In the genomic region with DNA sequence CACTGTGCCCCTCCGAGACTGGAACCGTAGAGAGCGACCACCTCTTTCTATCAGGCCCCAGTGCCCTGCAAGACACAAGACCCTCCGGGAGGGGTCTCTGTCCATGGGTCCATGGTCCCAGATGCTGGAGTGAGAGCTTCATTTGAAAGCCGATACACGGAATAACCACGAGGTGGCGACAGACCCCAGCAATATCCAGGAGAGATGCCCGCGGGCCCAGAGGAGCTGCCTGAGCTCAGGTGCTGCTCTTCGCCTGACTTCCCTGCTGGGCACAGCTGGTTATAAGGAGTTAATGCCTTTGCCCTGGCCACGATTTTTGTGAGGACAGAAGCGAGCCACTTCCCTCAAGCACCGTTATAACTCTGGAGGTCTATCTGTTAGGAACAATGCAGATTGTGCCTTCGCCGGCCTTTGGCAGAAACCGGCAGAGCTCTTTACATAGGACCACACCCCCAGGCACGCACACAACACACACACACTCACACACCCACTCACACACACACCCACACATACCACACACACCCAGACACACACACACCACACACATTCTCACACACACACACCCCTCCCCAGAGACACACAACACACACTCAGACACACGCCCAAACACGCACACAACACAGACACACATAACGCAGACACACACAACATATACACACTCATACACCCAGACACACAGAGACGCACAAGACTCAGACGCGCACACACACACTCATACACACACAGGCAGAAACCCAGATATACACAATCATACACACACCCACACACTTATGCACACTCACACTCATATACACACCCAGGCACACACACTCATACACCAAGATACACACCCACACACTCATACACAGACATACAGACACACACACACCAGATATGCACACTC, we compare ENCODE assay signal across 8 cellular contexts.
DNase-seq lines count a peak whose midpoint lies in the region; ATAC-seq and TF ChIP-seq lines count a peak whose summit lies in the region.

No MANE protein-coding gene starts in this region.

- no peaks in the 10 kb centered on the region for H3K4me1 Mint-ChIP-seq in activated B cell treated with CpG ODN at 0.5 μM for 24 hours

- CTCF ChIA-PET in activated B cell treated with CpG ODN at 0.5 μM for 24 hours (lab: Charles Lee): interaction anchor here (1.0 to 1.5 kb wide), 5 partner anchors 11 to 813 kb away, joined by 3 to 16 read pairs (median 4); no protein-coding TSS in a partner anchor

- intact Hi-C loops in activated B cell treated with CpG ODN at 0.5 μM for 24 hours (cut with micrococcal nuclease): loop anchor here (1.0 kb wide), 1 partner anchor 168 kb away; no protein-coding TSS in a partner anchor

- H3K9me3 Mint-ChIP-seq in activated B cell treated with CpG ODN at 0.5 μM for 24 hours: no peaks in the 10 kb centered on the region

- DNase-seq in NCI-H226 (peak; percentile 51), activated B cell treated with CpG ODN at 0.5 μM for 24 hours (peak; percentile 23), cardiac fibroblast (ENCODE audit: low read depth in 2 of 2) (peak; percentile 68 to 71), left lobe of liver (ENCODE audit: low spot score) (peak; percentile 62), putamen (ENCODE audit: low spot score) (no peak)
- DNase-seq in stimulated activated CD8-positive, alpha-beta memory T cell treated with anti-CD3 and anti-CD28 coated beads, Interleukin-12 subunit alpha, Interleukin-12 subunit beta, amount 100 ng/mL, for 1 hour (ENCODE audit: low read depth): peak; percentile 39

- H3K4me3 Mint-ChIP-seq in activated B cell treated with CpG ODN at 0.5 μM for 24 hours: no peak overlapping the region

- peak; percentile 89 for TF ChIP-seq CTCF in GM12872 (IDR thresholded peaks at IDR 0.05; ENCODE audit: insufficient read depth, low read depth, low read length)
- peak; percentile 34 for TF ChIP-seq CTCF in activated B cell treated with CpG ODN at 0.5 μM for 24 hours (IDR thresholded peaks at IDR 0.05)
- peak; percentile 84 for TF ChIP-seq CTCF in cardiac fibroblast (IDR thresholded peaks at IDR 0.05; ENCODE audit: low read depth, low read length)

- H3K27me3 Mint-ChIP-seq in activated B cell treated with CpG ODN at 0.5 μM for 24 hours: no peaks in the 10 kb centered on the region

- H3K36me3 Mint-ChIP-seq in activated B cell treated with CpG ODN at 0.5 μM for 24 hours (ENCODE audit: low read depth): no peaks in the 10 kb centered on the region

- no peak overlapping the region for H3K4me3 ChIP-seq in cardiac fibroblast (replicated peaks in 1 of 2; ENCODE audit: low read depth in 2 of 2, low read length in 2 of 2)

- POLR2A ChIA-PET in activated B cell treated with CpG ODN at 0.5 μM for 24 hours (lab: Charles Lee): no interaction called here

- H3K27ac Mint-ChIP-seq in activated B cell treated with CpG ODN at 0.5 μM for 24 hours: no peak overlapping the region

- peak; percentile 57 for ATAC-seq in HG03064 (IDR thresholded peaks at IDR 0.05; ENCODE audit: low read depth, unreplicated experiment)
- peak; percentile 40 for ATAC-seq in activated B cell treated with CpG ODN at 0.5 μM for 24 hours (ENCODE audit: low read depth)
- ATAC-seq in left lobe of liver: peak; percentile 84

Comparison
In these comparisons a context has a peak if more than half of its experiments do, and no peak if none do; other contexts are left out.
1. CTCF ChIP-seq: peak in every context shown above with its lines; median percentile 89 in GM12872; 84 in cardiac fibroblast; 34 in activated B cell treated with CpG ODN at 0.5 μM for 24 hours.